ENCODE assay signal across 23 cellular contexts in genomic region chr15:75814794-75815193, GRCh38.
"Had no signal": no experiment of that assay in that cellular context is flagged by ENCODE, and none has a peak within 500 bp of the region (broad histone marks: within the 10 kb centered on the region; RNA-seq: fewer than 3 reads in every experiment).

No MANE protein-coding gene starts in this region.

- H3K36me3 ChIP-seq: MG63, SJSA1 had no signal

- H3K4me1 ChIP-seq: SJSA1 had no signal

- H3K27ac ChIP-seq: HL-60, SJSA1, SK-N-MC had no signal

- H3K9me3 ChIP-seq: MG63, SJSA1 had no signal

- FAIRE-seq: HTR-8/SVneo, RCC 7860 had no signal

- H3K4me3 ChIP-seq: MG63, SJSA1, SK-N-MC had no signal

- DNase-seq: Karpas-422, KG1, MG63, NCI-H1092 treated with DMSO at 0.1 percent for 48 hours, NCI-H1436, NCI-H187, NCI-H2029, NCI-H2081 treated with DMSO at 0.1 percent for 48 hours, NCI-H2171, NCI-H226, NCI-H446, NCI-H510A, NCI-H524 treated with DMSO at 0.1 percent for 48 hours, NCI-H69, NCI-H774, Right ventricle myocardium superior, RPMI8226, SIG-M5 had no signal

- H3K27me3 ChIP-seq: MG63, SJSA1 had no signal
